18 cellular contexts compared by ENCODE assay signal in genomic region chr1:34603594-34603993, GRCh38.
"Had no signal": no experiment of that assay in that cellular context is flagged by ENCODE, and none has a peak within 500 bp of the region (broad histone marks: within the 10 kb centered on the region; RNA-seq: fewer than 3 reads in every experiment).

No MANE protein-coding gene starts in this region.

- ATAC-seq: effector memory CD8-positive, alpha-beta T cell; gastrocnemius medialis; heart right ventricle; naive thymus-derived CD4-positive, alpha-beta T cell; psoas muscle; stimulated activated naive CD8-positive, alpha-beta T cell treated with anti-CD3 and anti-CD28 coated beads, Interleukin-15, Interleukin-2, amounts not matched to agents 100 U/mL and 50 U/mL, for 24 hours had no signal

- H3K27me3 ChIP-seq: thyroid gland had no signal

- H3K27ac ChIP-seq: epithelial cell of prostate, esophagus muscularis mucosa, gastrocnemius medialis, heart right ventricle, neutrophil, psoas muscle, suprapubic skin, thyroid gland had no signal

- H3K36me3 ChIP-seq: esophagus muscularis mucosa, gastrocnemius medialis, heart right ventricle, neutrophil, suprapubic skin, thyroid gland had no signal

- H3K4me1 ChIP-seq: esophagus muscularis mucosa, gastrocnemius medialis, heart right ventricle, psoas muscle, suprapubic skin, thyroid gland had no signal

- DNase-seq: effector memory CD8-positive, alpha-beta T cell; gastrocnemius medialis; heart right ventricle; kidney glomerular epithelial cell; naive thymus-derived CD4-positive, alpha-beta T cell; psoas muscle; retina; small intestine; stimulated activated CD4-positive, alpha-beta T cell treated with anti-CD3 and anti-CD28 coated beads, Interleukin-12 subunit alpha, Interleukin-12 subunit beta, amount 100 ng/mL, for 4 hours; stimulated activated CD4-positive, alpha-beta T cell treated with anti-CD3 and anti-CD28 coated beads, Interleukin-2, amount 100 ng/mL, for 48 hours; stimulated activated naive CD8-positive, alpha-beta T cell treated with anti-CD3 and anti-CD28 coated beads, Interleukin-15, Interleukin-2, amounts not matched to agents 100 U/mL and 50 U/mL, for 24 hours; thyroid gland had no signal

- FAIRE-seq: islet of Langerhans, small intestine, urothelium cell line had no signal

- H3K4me3 ChIP-seq: esophagus muscularis mucosa, gastrocnemius medialis, heart right ventricle, psoas muscle, suprapubic skin, thyroid gland had no signal

- H3K9me3 ChIP-seq: esophagus muscularis mucosa, gastrocnemius medialis, heart right ventricle, neutrophil, psoas muscle, suprapubic skin, thyroid gland had no signal
